In the genomic region with DNA sequence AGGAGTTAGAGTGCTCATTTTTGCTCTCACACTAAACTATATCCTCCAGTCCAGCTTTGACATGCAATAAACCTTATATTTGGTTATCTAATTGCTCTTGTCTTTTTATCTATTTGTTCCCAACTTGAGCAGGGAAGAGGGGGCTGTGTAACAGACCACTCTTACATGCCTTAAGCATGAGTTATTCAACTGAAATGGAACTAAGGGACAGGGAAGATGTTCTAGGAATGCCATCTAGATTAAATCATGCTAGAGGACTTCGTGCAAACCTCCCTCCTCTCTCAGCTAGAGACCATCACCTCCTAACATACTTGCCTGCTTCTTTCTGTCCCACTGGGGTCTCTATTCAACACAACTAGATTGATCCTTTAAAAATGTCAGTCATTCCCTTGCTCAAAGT, we compare ENCODE assay signal across 26 cellular contexts. TPM values are rescaled to one million over a fixed set of nuclear protein-coding genes. Genes with fewer than 3 reads are reported as not detected.
"Had no signal": no experiment of that assay in that cellular context is flagged by ENCODE, and none has a peak within 500 bp of the region (broad histone marks: within the 10 kb centered on the region; RNA-seq: fewer than 3 reads in every experiment).

No MANE protein-coding gene starts in this region.

- H3K27ac ChIP-seq: breast epithelium, RWPE1, VCaP had no signal

- ATAC-seq: Panc1 had no signal

- H3K9me3 ChIP-seq: breast epithelium had no signal

- H3K36me3 ChIP-seq: breast epithelium had no signal

- H3K27me3 ChIP-seq: breast epithelium had no signal

- DNase-seq: activated CD4-positive, alpha-beta T cell treated with anti-CD3 and anti-CD28 coated beads, Interleukin-2, amount 10 ng/mL, durations not matched to agents 7 days and 5 days; activated CD4-positive, CD25-positive, alpha-beta regulatory T cell; activated CD8-positive, alpha-beta memory T cell treated with anti-CD3 and anti-CD28 coated beads for 24 hours; activated gamma-delta T cell; activated naive CD4-positive, alpha-beta T cell treated with anti-CD3 and anti-CD28 coated beads, Interleukin-2, amount 10 ng/mL, durations not matched to agents 7 days and 5 days; activated naive CD8-positive, alpha-beta T cell treated with anti-CD3 and anti-CD28 coated beads for 36 hours; caudate nucleus; KG1; NCI-H1092; NCI-H1417 treated with DMSO at 0.1 percent for 48 hours; NCI-H1694; NCI-H2029 treated with DMSO at 0.1 percent for 48 hours; NCI-H510A treated with DMSO at 0.1 percent for 48 hours; NCI-H69; NK-92 treated with Interleukin-12 subunit alpha and Interleukin-12 subunit beta, amount 100 ng/mL, for 24 hours; OCI-M1; SHP77 treated with DMSO at 0.1 percent for 48 hours; T-helper 9 cell had no signal

- H3K4me3 ChIP-seq: breast epithelium had no signal

- H3K4me1 ChIP-seq: breast epithelium had no signal

RNA-seq across cellular contexts. Expression of a gene that starts 57.9 kb away (rescaled TPM):
- total RNA-seq: activated CD4-positive, alpha-beta memory T cell treated with anti-CD3 and anti-CD28 coated beads for 36 hours; activated CD4-positive, alpha-beta T cell treated with anti-CD3 and anti-CD28 coated beads, Interleukin-2, amount 10 ng/mL, durations not matched to agents 7 days and 5 days; activated naive CD8-positive, alpha-beta T cell treated with anti-CD3 and anti-CD28 coated beads for 36 hours; activated T-helper 17 cell treated with anti-CD3 and anti-CD28 coated beads, Interleukin-2, amount 50 U/mL, for 72 hours; cerebellum; SK-MEL-5 had no signal
